Comparison of ENCODE assay signal across 8 cellular contexts in the genomic region with DNA sequence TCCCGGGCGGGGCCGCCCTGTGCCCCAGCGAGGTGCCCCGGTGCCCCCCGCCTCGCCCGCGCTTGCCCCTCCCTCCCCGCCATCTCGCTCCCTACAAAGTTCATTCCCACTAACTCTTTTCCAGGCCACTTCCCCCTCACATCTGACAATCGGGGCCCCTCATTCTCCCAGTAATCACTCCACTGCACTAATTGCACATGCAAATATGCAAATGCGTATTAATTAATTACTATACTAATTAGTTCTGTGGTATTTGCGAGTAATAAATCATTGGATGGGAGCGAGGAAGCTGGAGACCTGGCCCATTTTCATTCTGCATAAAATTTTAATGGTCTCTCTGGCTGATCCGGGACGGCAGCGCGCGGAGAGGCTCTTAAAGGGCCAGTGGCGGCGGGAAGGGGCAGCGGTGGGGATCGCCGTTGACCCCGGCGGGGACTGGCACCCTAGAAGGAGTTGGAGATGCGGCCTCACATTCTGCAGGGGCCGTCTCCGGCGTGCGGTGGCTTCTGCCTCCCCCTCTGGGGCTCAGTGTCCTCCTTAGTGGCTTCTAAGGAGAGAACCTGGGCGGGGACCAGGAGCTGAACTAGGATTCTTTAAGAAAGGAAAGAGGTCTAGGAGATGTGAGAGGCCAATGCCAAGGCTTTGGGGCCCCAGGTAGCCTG. TPM values are rescaled to one million over a fixed set of nuclear protein-coding genes. Genes with fewer than 3 reads are reported as not detected.
DNase-seq lines count a peak whose midpoint lies in the region; ATAC-seq, FAIRE-seq and TF ChIP-seq lines count a peak whose summit lies in the region.

No MANE protein-coding gene starts in this region.

- no peak overlapping the region for H3K27ac ChIP-seq in ectodermal cell (ENCODE audit: insufficient read depth, low read depth, low read length, poor library complexity, severe bottlenecking)
- H3K27ac ChIP-seq in neural cell (ENCODE audit: low read length): no peak overlapping the region

- no peak for ATAC-seq in HG03439 (IDR thresholded peaks at IDR 0.05; ENCODE audit: unreplicated experiment)

- no peak overlapping the region for H2AFZ ChIP-seq in neural cell (ENCODE audit: low read depth, low read length)

- no peaks in the 10 kb centered on the region for H3F3A ChIP-seq in neural cell (ENCODE audit: insufficient read depth, low read length, poor library complexity, severe bottlenecking)

- H3K9ac ChIP-seq in NT2/D1 (ENCODE audit: insufficient read length, low read depth): peak overlapping the region; percentile 25
- H3K9ac ChIP-seq in neural cell (ENCODE audit: low read length): peak overlapping the region; percentile 34

- H3K27me3 ChIP-seq in NT2/D1 (ENCODE audit: insufficient read depth, insufficient read length) (peaks cover 76% of the 10 kb centered on the region), ectodermal cell (ENCODE audit: control insufficient read depth, insufficient read depth, low read length, poor library complexity, severe bottlenecking) (peaks cover 90% of the 10 kb centered on the region), neural cell (ENCODE audit: insufficient read depth, low read depth, low read length) (peaks cover 47% of the 10 kb centered on the region)

- TF ChIP-seq CTCF in neural cell (IDR thresholded peaks at IDR 0.05; ENCODE audit: poor library complexity, severe bottlenecking) (no peak), D721Med (IDR thresholded peaks at IDR 0.05; ENCODE audit: insufficient read depth, missing control alignments) (no peak)

- H3K4me3 ChIP-seq in NT2/D1 (ENCODE audit: insufficient read length, low read depth) (peak overlapping the region; percentile 46), ectodermal cell (ENCODE audit: insufficient read depth, low read depth, low read length) (peak overlapping the region; percentile 21), neural cell (ENCODE audit: low read length) (peak overlapping the region; percentile 65)

- no peaks in the 10 kb centered on the region for H3K36me3 ChIP-seq in NT2/D1 (ENCODE audit: insufficient read depth, insufficient read length, low read length)
- H3K36me3 ChIP-seq in ectodermal cell (ENCODE audit: control insufficient read depth, insufficient read depth, low read length): no peaks in the 10 kb centered on the region
- no peaks in the 10 kb centered on the region for H3K36me3 ChIP-seq in neural cell (ENCODE audit: insufficient read depth, low read length)

- no peaks in the 10 kb centered on the region for H3K9me2 ChIP-seq in neural cell (ENCODE audit: insufficient read depth, low read length)

- no peak for FAIRE-seq in D721Med (lab: Jason Lieb, UNC)

- no peak for TF ChIP-seq EP300 in neural cell (conservative IDR thresholded peaks at IDR 0.05; ENCODE audit: poor library complexity, severe bottlenecking)

- WGBS in ectodermal cell, 2 experiments: 1% methylated on average over 33 of the region's 33 CpGs

- H3K4me1 ChIP-seq in NT2/D1 (ENCODE audit: insufficient read depth, insufficient read length) (no peaks in the 10 kb centered on the region), ectodermal cell (ENCODE audit: control insufficient read depth, insufficient read depth, low read length) (no peaks in the 10 kb centered on the region)

- TF ChIP-seq RAD21 in neural cell (conservative IDR thresholded peaks at IDR 0.05): no peak

- DNase-seq in NCI-H2107 treated with DMSO at 0.1 percent for 48 hours (lab: John Stamatoyannopoulos, UW; ENCODE audit: unreplicated experiment) (peak; percentile 65), NCI-H2107 (lab: John Stamatoyannopoulos, UW) (no peak), NT2/D1 (ENCODE audit: low read depth, low spot score) (no peak), D721Med (ENCODE audit: insufficient read length, low spot score) (no peak), NCI-H2196 (lab: John Stamatoyannopoulos, UW; ENCODE audit: unreplicated experiment) (no peak)

- H3K79me2 ChIP-seq in neural cell (replicated peaks; ENCODE audit: insufficient read depth, low read length): no peaks in the 10 kb centered on the region

- peak overlapping the region; percentile 80 for H3K4me2 ChIP-seq in neural cell (ENCODE audit: low read length)

- H3K9me3 ChIP-seq in NT2/D1 (ENCODE audit: insufficient read depth, low read length): no peaks in the 10 kb centered on the region
- H3K9me3 ChIP-seq in ectodermal cell (ENCODE audit: control insufficient read depth, low read length): no peaks in the 10 kb centered on the region
- H3K9me3 ChIP-seq in neural cell (ENCODE audit: low read length): no peaks in the 10 kb centered on the region

- no peaks in the 10 kb centered on the region for H4K20me1 ChIP-seq in neural cell (ENCODE audit: insufficient read depth)

TF ChIP-seq in neural cell, 6 proteins besides CTCF, POLR2A, EP300 and RAD21:
- TF ChIP-seq POLR2AphosphoS5 (IDR thresholded peaks at IDR 0.05) (peak; percentile 1), MXI1 (conservative IDR thresholded peaks at IDR 0.05; ENCODE audit: poor library complexity, severe bottlenecking) (no peak)

RNA-seq across cellular contexts. Expression of a gene that starts 8.4 kb away (rescaled TPM):
- polyA plus RNA-seq in ectodermal cell (2013, experiment 1 of 4): 0.48 TPM
- polyA plus RNA-seq in ectodermal cell (2013, experiment 2 of 4): 0.69 TPM
- polyA plus RNA-seq in ectodermal cell (2013, experiment 3 of 4): 0.53 TPM
- polyA plus RNA-seq in ectodermal cell (2013, experiment 4 of 4): 0.49 TPM
- 1.8 and 3.5 TPM in 2 replicates for polyA plus RNA-seq in neural cell
- 1.2 and 2.9 TPM in 2 replicates for polyA minus RNA-seq in neural cell

RNA-seq across cellular contexts. Expression of a gene that starts 10.7 kb away (rescaled TPM):
- polyA plus RNA-seq in ectodermal cell (2013, experiment 1 of 4): not detected
- polyA plus RNA-seq in ectodermal cell (2013, experiment 2 of 4): not detected
- polyA plus RNA-seq in ectodermal cell (2013, experiment 3 of 4): not detected
- not detected for polyA plus RNA-seq in ectodermal cell (2013, experiment 4 of 4)
- polyA plus RNA-seq in neural cell: not detected in 2 replicates
- not detected in 2 replicates for polyA minus RNA-seq in neural cell

RNA-seq across cellular contexts. Expression of a gene that starts 18.6 kb away (rescaled TPM):
- polyA plus RNA-seq in ectodermal cell (2013, experiment 1 of 4): 61.1 TPM
- polyA plus RNA-seq in ectodermal cell (2013, experiment 2 of 4): 56.5 TPM
- polyA plus RNA-seq in ectodermal cell (2013, experiment 3 of 4): 39.6 TPM
- polyA plus RNA-seq in ectodermal cell (2013, experiment 4 of 4): 43.2 TPM
- polyA plus RNA-seq in neural cell: 105 and 121 TPM in 2 replicates
- 36.5 and 44.9 TPM in 2 replicates for polyA minus RNA-seq in neural cell

RNA-seq across cellular contexts. Expression of a gene that starts 46.8 kb away (rescaled TPM):
- polyA plus RNA-seq in ectodermal cell (2013, experiment 1 of 4): 2.3 TPM
- 2.0 TPM for polyA plus RNA-seq in ectodermal cell (2013, experiment 2 of 4)
- 1.7 TPM for polyA plus RNA-seq in ectodermal cell (2013, experiment 3 of 4)
- 2.6 TPM for polyA plus RNA-seq in ectodermal cell (2013, experiment 4 of 4)
- 3.3 and 3.7 TPM in 2 replicates for polyA plus RNA-seq in neural cell
- 1.7 and 2.1 TPM in 2 replicates for polyA minus RNA-seq in neural cell

RNA-seq across cellular contexts. Expression of a gene that starts 49.9 kb away (rescaled TPM):
- polyA plus RNA-seq in ectodermal cell (2013, experiment 1 of 4): not detected
- 0.68 TPM for polyA plus RNA-seq in ectodermal cell (2013, experiment 2 of 4)
- 0.75 TPM for polyA plus RNA-seq in ectodermal cell (2013, experiment 3 of 4)
- polyA plus RNA-seq in ectodermal cell (2013, experiment 4 of 4): 0.81 TPM
- 1.5 TPM in 1 of 2 replicates, not detected in the other for polyA plus RNA-seq in neural cell
- not detected in 2 replicates for polyA minus RNA-seq in neural cell
